9 cellular contexts compared by ENCODE assay signal in genomic region chr14:96852823-96853422, GRCh38. TPM values are rescaled to one million over a fixed set of nuclear protein-coding genes. Genes with fewer than 3 reads are reported as not detected.
DNase-seq lines count a peak whose midpoint lies in the region; ATAC-seq, FAIRE-seq and TF ChIP-seq lines count a peak whose summit lies in the region.
"Had no signal": no experiment of that assay in that cellular context is flagged by ENCODE, and none has a peak within 500 bp of the region (broad histone marks: within the 10 kb centered on the region; RNA-seq: fewer than 3 reads in every experiment).

No MANE protein-coding gene starts in this region.

- H3K4me3 ChIP-seq in astrocyte of the spinal cord (ENCODE audit: low read depth, low read length) (no peak overlapping the region), HepG2 (replicated peaks in 1 of 3; ENCODE audit: insufficient read depth in 1 of 3, low read depth in 2 of 3, low read length in 3 of 3) (no peak overlapping the region)

- H3K79me2 ChIP-seq in HepG2 (ENCODE audit: insufficient read depth, low read length): no peaks in the 10 kb centered on the region

- peaks cover 16% of the 10 kb centered on the region for H3K4me1 Mint-ChIP-seq in activated CD8-positive, alpha-beta memory T cell treated with anti-CD3 and anti-CD28 coated beads, Interleukin-2, amount 10 ng/mL, durations not matched to agents 7 days and 5 days

- no peak overlapping the region for H3K27ac ChIP-seq in HepG2 (ENCODE audit: extremely low read length, insufficient read depth, low read length)

- peaks cover 34% of the 10 kb centered on the region for H3K36me3 Mint-ChIP-seq in activated CD8-positive, alpha-beta memory T cell treated with anti-CD3 and anti-CD28 coated beads, Interleukin-2, amount 10 ng/mL, durations not matched to agents 7 days and 5 days

- intact Hi-C loops in HepG2 (cut with micrococcal nuclease; ENCODE audit: unreplicated experiment): loop anchor here (1.0 to 5.0 kb wide), 2 partner anchors 56 to 271 kb away; partner anchors contain the start of gene VRK1

- H3K4me3 Mint-ChIP-seq in activated CD8-positive, alpha-beta memory T cell treated with anti-CD3 and anti-CD28 coated beads, Interleukin-2, amount 10 ng/mL, durations not matched to agents 7 days and 5 days: no peak overlapping the region
- H3K4me3 Mint-ChIP-seq: dendritic cell treated with granulocyte-macrophage colony-stimulating factor and Interleukin-4, amounts not matched to agents 40 ng/mL and 50 ng/mL, for 4 days had no signal

- peak; percentile 49 for ATAC-seq in activated CD8-positive, alpha-beta memory T cell treated with anti-CD3 and anti-CD28 coated beads, Interleukin-2, amount 10 ng/mL, durations not matched to agents 7 days and 5 days
- ATAC-seq in HepG2: peak; percentile 79
- no peak for ATAC-seq in GM19452 (IDR thresholded peaks at IDR 0.05; ENCODE audit: unreplicated experiment)

- H4K20me1 ChIP-seq in HepG2 (ENCODE audit: insufficient read depth, low read length): no peaks in the 10 kb centered on the region; the same call in 1 of the 2 replicates

- peaks cover 8% of the 10 kb centered on the region; the same call in 1 of the 2 replicates for H3K4me1 ChIP-seq in HepG2 (ENCODE audit: insufficient read depth, low read length)

- no peaks in the 10 kb centered on the region for H3K27me3 Mint-ChIP-seq in activated CD8-positive, alpha-beta memory T cell treated with anti-CD3 and anti-CD28 coated beads, Interleukin-2, amount 10 ng/mL, durations not matched to agents 7 days and 5 days
- H3K27me3 Mint-ChIP-seq: dendritic cell treated with granulocyte-macrophage colony-stimulating factor and Interleukin-4, amounts not matched to agents 40 ng/mL and 50 ng/mL, for 4 days had no signal

- WGBS in HepG2 (ENCODE audit: low lambda C conversion rate): 67% methylated on average over 4 of the region's 4 CpGs

- no peaks in the 10 kb centered on the region for H3K9me3 Mint-ChIP-seq in activated CD8-positive, alpha-beta memory T cell treated with anti-CD3 and anti-CD28 coated beads, Interleukin-2, amount 10 ng/mL, durations not matched to agents 7 days and 5 days (ENCODE audit: low read depth)
- H3K9me3 Mint-ChIP-seq: dendritic cell treated with granulocyte-macrophage colony-stimulating factor and Interleukin-4, amounts not matched to agents 40 ng/mL and 50 ng/mL, for 4 days had no signal

- TF ChIP-seq CTCF in astrocyte of the spinal cord (IDR thresholded peaks at IDR 0.05; ENCODE audit: low read depth, low read length): peak; percentile 69
- peak; percentile 51 for TF ChIP-seq CTCF in HepG2 (CRISPR knock-in tag; IDR thresholded peaks at IDR 0.05)

- peaks cover 3 to 21% of the 10 kb centered on the region in 2 experiments for H3K36me3 ChIP-seq in HepG2 (replicated peaks in 1 of 2; ENCODE audit: control insufficient read depth in 1 of 2, insufficient read depth in 2 of 2, low read length in 2 of 2)

- peak; percentile 33; the same call in 1 of the 2 replicates for TF ChIP-seq RAD21 in HepG2 (CRISPR knock-in tag; IDR thresholded peaks at IDR 0.05)

- in situ Hi-C loops in astrocyte of the spinal cord (cut with HindIII; ENCODE audit: low sequenced_read_pairs): no loop called here
- in situ Hi-C loops in HepG2 (cut with HindIII; ENCODE audit: extremely low pct_ligation_motif_present, low pct_unique_long_range_greater_than_20kb): no loop called here

- BruUV-seq in HepG2 (replicated peaks; lab: Mats Ljungman, UMichigan): no TSS peak

- no peak for TF ChIP-seq POLR2A in HepG2 (IDR thresholded peaks at IDR 0.05; ENCODE audit: insufficient read depth in 1 of 2, low read depth in 2 of 2, low read length in 2 of 2)

- no peaks in the 10 kb centered on the region for H3K27me3 ChIP-seq in HepG2 (ENCODE audit: control insufficient read depth in 1 of 2, insufficient read depth in 2 of 2, low read length in 2 of 2)

- TF ChIP-seq EP300 in HepG2 (IDR thresholded peaks at IDR 0.05; ENCODE audit: low read depth in 2 of 2, low read length in 2 of 2) (no peak), HepG2 (CRISPR knock-in tag; IDR thresholded peaks at IDR 0.05; ENCODE audit: borderline replicate concordance) (no peak)

- CTCF ChIA-PET in activated CD8-positive, alpha-beta memory T cell treated with anti-CD3 and anti-CD28 coated beads, Interleukin-2, amount 10 ng/mL, durations not matched to agents 7 days and 5 days (lab: Charles Lee): interaction anchor here (0.7 to 1.5 kb wide), 13 partner anchors 9 to 346 kb away, joined by 3 to 6 read pairs (median 3); partner anchors contain the start of gene VRK1
- CTCF ChIA-PET in HepG2 (lab: Yijun Ruan, JAX; ENCODE audit: low intra/inter-chr PET ratio, low total read pairs): interaction anchor here (0.7 to 2.2 kb wide), 2 partner anchors 112 to 269 kb away, joined by 3 to 14 read pairs; no protein-coding TSS in a partner anchor

- no peak for DNase-seq in activated CD8-positive, alpha-beta memory T cell treated with anti-CD3 and anti-CD28 coated beads, Interleukin-2, amount 10 ng/mL, durations not matched to agents 7 days and 5 days
- no peak for DNase-seq in activated CD8-positive, alpha-beta memory T cell treated with anti-CD3 and anti-CD28 coated beads, Interleukin-2, amount 50 U/mL, for 48 hours
- DNase-seq in H4 (ENCODE audit: low spot score) (peak; percentile 16), NCI-H2171 (lab: John Stamatoyannopoulos, UW) (peak; percentile 13), astrocyte of the spinal cord (ENCODE audit: low read depth, low spot score) (peak; percentile 64), HepG2 (ENCODE audit: low spot score) (peak; percentile 18), T1000 (lab: John Stamatoyannopoulos, UW) (no peak)

- POLR2A ChIA-PET in HepG2 (lab: Yijun Ruan, JAX): no interaction called here

- no peak overlapping the region for H2AFZ ChIP-seq in HepG2 (ENCODE audit: low read length)

- no peak overlapping the region for H3K27ac Mint-ChIP-seq in activated CD8-positive, alpha-beta memory T cell treated with anti-CD3 and anti-CD28 coated beads, Interleukin-2, amount 10 ng/mL, durations not matched to agents 7 days and 5 days
- H3K27ac Mint-ChIP-seq: dendritic cell treated with granulocyte-macrophage colony-stimulating factor and Interleukin-4, amounts not matched to agents 40 ng/mL and 50 ng/mL, for 4 days had no signal

- H3K9ac ChIP-seq in HepG2 (ENCODE audit: insufficient read depth, low read depth, low read length): no peak overlapping the region

- H3K9me3 ChIP-seq in HepG2 (ENCODE audit: low read length): no peaks in the 10 kb centered on the region

- H3K4me2 ChIP-seq in HepG2 (ENCODE audit: low read depth, low read length): no peak overlapping the region

- FAIRE-seq in HepG2 (lab: Jason Lieb, UNC): peak; percentile 59

TF ChIP-seq in HepG2, 621 proteins besides CTCF, POLR2A, EP300 and RAD21 (continues in another document):
- TF ChIP-seq ZNF543 (CRISPR knock-in tag; IDR thresholded peaks at IDR 0.05) (no peak), SMC3 (IDR thresholded peaks at IDR 0.05; ENCODE audit: low read length) (peak; percentile 52; the same call in 1 of the 2 replicates), ZNF503 (CRISPR knock-in tag; IDR thresholded peaks at IDR 0.05) (no peak), ATF4 (CRISPR knock-in tag; IDR thresholded peaks at IDR 0.05) (no peak)

RNA-seq across cellular contexts. Expression of gene VRK1, which starts 55.7 kb away (rescaled TPM):
- total RNA-seq in activated CD8-positive, alpha-beta memory T cell treated with anti-CD3 and anti-CD28 coated beads, Interleukin-2, amount 10 ng/mL, durations not matched to agents 7 days and 5 days: 100 to 1,000 TPM in 1 of 2 experiments, 10 to 100 TPM in 1; 78.1 to 100 TPM
- 49.9 and 83.5 TPM in 2 replicates for total RNA-seq in H4 (2014; rRNA removed; shearing (Covaris generic))
- 51.3 and 60.9 TPM in 2 replicates for total RNA-seq in HepG2 (2016; rRNA removed; fragmentation: Illumina TruSeq; extraction: Trizol)
- total RNA-seq in HepG2 (2016; cell fraction: cytosol; rRNA removed; fragmentation: Illumina TruSeq; extraction: Trizol; ENCODE audit: low read depth): 159 and 190 TPM in 2 replicates
- total RNA-seq in HepG2 (2016; cell fraction: insoluble cytoplasmic fraction; rRNA removed; fragmentation: Illumina TruSeq; extraction: Trizol): 58.7 and 61.0 TPM in 2 replicates
- total RNA-seq in HepG2 (2016; cell fraction: membrane; rRNA removed; fragmentation: Illumina TruSeq; extraction: Trizol): 78.3 and 96.8 TPM in 2 replicates
- total RNA-seq in HepG2 (2016; cell fraction: nucleus; rRNA removed; fragmentation: Illumina TruSeq; extraction: Trizol): 51.3 and 54.6 TPM in 2 replicates
- polyA plus RNA-seq in HepG2 (2011; rRNA removed): 3.3 and 7.9 TPM in 2 replicates
- 3.5 and 3.7 TPM in 2 replicates for polyA plus RNA-seq in HepG2 (2011; cell fraction: cytosol; rRNA removed)
- 2.5 and 4.9 TPM in 2 replicates for polyA plus RNA-seq in HepG2 (2011; cell fraction: nucleus; rRNA removed)
- 6.0 and 14.0 TPM in 2 replicates for polyA plus RNA-seq in HepG2 (2012)
- 3.9 and 4.2 TPM in 2 replicates for polyA plus RNA-seq in HepG2 (2016; cell fraction: cytosol; fragmentation: Illumina TruSeq; extraction: Trizol; ENCODE audit: low read depth)
- 50.3 and 57.0 TPM in 2 replicates for polyA plus RNA-seq in HepG2 (2016; cell fraction: insoluble cytoplasmic fraction; fragmentation: Illumina TruSeq; extraction: Trizol; ENCODE audit: low read depth)
- polyA plus RNA-seq in HepG2 (2016; cell fraction: membrane; fragmentation: Illumina TruSeq; extraction: Trizol; ENCODE audit: low read depth): 4.0 and 6.2 TPM in 2 replicates
- polyA plus RNA-seq in HepG2 (2016; cell fraction: nucleus; fragmentation: Illumina TruSeq; extraction: Trizol; ENCODE audit: insufficient read depth, low read depth): 26.4 and 41.3 TPM in 2 replicates
- 4.6 and 22.0 TPM in 2 replicates for polyA minus RNA-seq in HepG2 (2011; rRNA and poly(A)+ RNA removed; ENCODE audit: low replicate concordance)
- 11.9 and 12.9 TPM in 2 replicates for polyA minus RNA-seq in HepG2 (2011; cell fraction: cytosol; rRNA and poly(A)+ RNA removed)
- polyA minus RNA-seq in HepG2 (2011; cell fraction: nucleus; rRNA and poly(A)+ RNA removed): 30.6 TPM in 2 replicates

Comparison
In these comparisons a context has a peak if more than half of its experiments do, and no peak if none do; other contexts are left out.
1. DNase-seq: peak in H4 (single experiment), NCI-H2171 (single experiment), astrocyte of the spinal cord (single experiment) and HepG2 (single experiment); none in activated CD8-positive, alpha-beta memory T cell treated with anti-CD3 and anti-CD28 coated beads, Interleukin-2, amount 10 ng/mL, durations not matched to agents 7 days and 5 days (single experiment), activated CD8-positive, alpha-beta memory T cell treated with anti-CD3 and anti-CD28 coated beads, Interleukin-2, amount 50 U/mL, for 48 hours (single experiment) and T1000 (single experiment).